In the genomic region with DNA sequence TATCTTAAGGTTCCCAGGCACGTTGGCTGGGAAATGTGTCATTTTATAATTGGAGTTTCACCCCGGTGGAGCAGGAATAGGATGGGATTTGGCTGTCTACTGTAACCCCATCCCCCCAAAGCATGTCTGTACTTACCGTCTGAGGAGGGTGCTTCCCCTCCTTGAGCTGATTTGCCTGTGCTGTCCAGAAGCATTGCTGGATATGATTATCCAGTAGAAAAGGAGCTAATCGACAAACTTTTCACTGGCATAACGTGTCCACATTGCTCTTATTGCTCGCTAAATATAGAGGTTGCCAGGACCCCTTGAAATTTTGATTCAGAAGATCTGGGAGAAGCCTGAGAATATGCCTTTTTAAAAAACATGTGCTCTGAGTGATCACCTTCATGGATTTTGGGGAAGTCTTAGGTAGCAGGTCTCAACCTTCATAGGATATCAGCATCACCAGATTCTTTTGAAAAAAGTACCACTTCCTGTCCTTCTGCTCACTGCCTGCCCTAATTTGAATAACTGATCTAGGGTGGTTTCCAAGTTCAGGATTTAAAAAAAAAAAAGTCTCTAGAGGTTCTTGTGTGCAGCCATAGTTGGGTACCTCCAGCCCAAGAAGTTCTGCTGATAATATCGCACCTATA, we compare ENCODE assay signal across 12 cellular contexts.
DNase-seq lines count a peak whose midpoint lies in the region; ATAC-seq, FAIRE-seq and TF ChIP-seq lines count a peak whose summit lies in the region.
"Had no signal": no experiment of that assay in that cellular context is flagged by ENCODE, and none has a peak within 500 bp of the region (broad histone marks: within the 10 kb centered on the region; RNA-seq: fewer than 3 reads in every experiment).

No MANE protein-coding gene starts in this region.

- no peak for FAIRE-seq in HTR-8/SVneo (lab: Jason Lieb, UNC)
- FAIRE-seq: endothelial cell of umbilical vein had no signal

- H3K36me3 ChIP-seq in CD4-positive, CD25-positive, alpha-beta regulatory T cell (ENCODE audit: control insufficient read depth, insufficient read depth, low read length), result no peaks in the 10 kb centered on the region

- peak in 2 of 3 donors; percentile 57 to 88 for DNase-seq in CD4-positive, CD25-positive, alpha-beta regulatory T cell
- DNase-seq in NCI-H524 (lab: John Stamatoyannopoulos, UW) (no peak), HTR-8/SVneo (ENCODE audit: insufficient read length, low spot score) (no peak), hypothalamus (lab: John Stamatoyannopoulos, UW) (no peak), LoVo (ENCODE audit: low spot score) (no peak)
- DNase-seq: activated CD4-positive, CD25-positive, alpha-beta regulatory T cell had no signal

- peak overlapping the region; percentile 49 for H3K4me3 ChIP-seq in CD4-positive, CD25-positive, alpha-beta regulatory T cell (ENCODE audit: low read depth, low read length)

- H3K9me3 Mint-ChIP-seq in CD4-positive, CD25-positive, alpha-beta regulatory T cell, result peaks cover 0 to 2% (median 0%) of the 10 kb centered on the region in 7 donors
- H3K9me3 Mint-ChIP-seq: nephron had no signal

- peak; percentile 79 to 81 for ATAC-seq in CD4-positive, CD25-positive, alpha-beta regulatory T cell (ENCODE audit: low read depth in 2 of 2)
- ATAC-seq in GM19025 (IDR thresholded peaks at IDR 0.05; ENCODE audit: low read depth, unreplicated experiment), result peak; percentile 85
- peak; percentile 79 for ATAC-seq in HG02970 (IDR thresholded peaks at IDR 0.05; ENCODE audit: low FRiP score, unreplicated experiment)

- peak overlapping the region; percentile 60 to 89 (median 76) for H3K4me3 Mint-ChIP-seq in CD4-positive, CD25-positive, alpha-beta regulatory T cell
- H3K4me3 Mint-ChIP-seq: nephron had no signal

- peak; percentile 54; the same call in 1 of the 2 replicates for TF ChIP-seq POLR2A in Raji (IDR thresholded peaks at IDR 0.05; ENCODE audit: insufficient read depth, low read depth, low read length)

- H3K36me3 Mint-ChIP-seq in CD4-positive, CD25-positive, alpha-beta regulatory T cell, result no peaks in the 10 kb centered on the region
- H3K36me3 Mint-ChIP-seq: CD14-positive monocyte had no signal

- H3K4me1 Mint-ChIP-seq in CD4-positive, CD25-positive, alpha-beta regulatory T cell, result peaks cover 27 to 74% (median 55%) of the 10 kb centered on the region in 4 donors

- H3K27ac ChIP-seq in CD4-positive, CD25-positive, alpha-beta regulatory T cell (ENCODE audit: insufficient read depth, low read length, poor library complexity, severe bottlenecking), result peak overlapping the region; percentile 71

- peaks cover 62% of the 10 kb centered on the region for H3K4me1 ChIP-seq in CD4-positive, CD25-positive, alpha-beta regulatory T cell (ENCODE audit: control insufficient read depth, insufficient read depth, low read length, poor library complexity, severe bottlenecking)

- no peaks in the 10 kb centered on the region for H3K27me3 ChIP-seq in CD4-positive, CD25-positive, alpha-beta regulatory T cell (ENCODE audit: control insufficient read depth, insufficient read depth, low read length)

- H3K9me3 ChIP-seq in CD4-positive, CD25-positive, alpha-beta regulatory T cell (ENCODE audit: control insufficient read depth in 2 of 2, low read length in 2 of 2), result no peaks in the 10 kb centered on the region

- H3K27me3 Mint-ChIP-seq in CD4-positive, CD25-positive, alpha-beta regulatory T cell, result no peaks in the 10 kb centered on the region

- peak overlapping the region; percentile 71 to 93 (median 76) for H3K27ac Mint-ChIP-seq in CD4-positive, CD25-positive, alpha-beta regulatory T cell
- H3K27ac Mint-ChIP-seq: CD14-positive monocyte had no signal

Comparison
In these comparisons a context has a peak if more than half of its experiments do, and no peak if none do; other contexts are left out.
1. DNase-seq: peak in CD4-positive, CD25-positive, alpha-beta regulatory T cell (2 of 3); none in NCI-H524 (0 of 2), HTR-8/SVneo (single experiment), hypothalamus (0 of 51) and LoVo (single experiment).
2. Peak in every context shown above with its lines, with median percentiles within 50 percentile points of each other: ATAC-seq.